24 cellular contexts compared by ENCODE assay signal in genomic region chr11:106353031-106353430, GRCh38.
"Had no signal": no experiment of that assay in that cellular context is flagged by ENCODE, and none has a peak within 500 bp of the region (broad histone marks: within the 10 kb centered on the region; RNA-seq: fewer than 3 reads in every experiment).

No MANE protein-coding gene starts in this region.

- H3K4me1 ChIP-seq: colonic mucosa, esophagus muscularis mucosa, esophagus squamous epithelium, foreskin keratinocyte, gastrocnemius medialis, gastroesophageal sphincter, heart left ventricle, heart right ventricle had no signal

- H3K9me3 ChIP-seq: colonic mucosa, esophagus muscularis mucosa, esophagus squamous epithelium, gastrocnemius medialis, gastroesophageal sphincter had no signal

- H3K4me3 ChIP-seq: colonic mucosa, coronary artery, dorsolateral prefrontal cortex, esophagus muscularis mucosa, esophagus squamous epithelium, gastrocnemius medialis, gastroesophageal sphincter, heart left ventricle, heart right ventricle had no signal

- H3K36me3 ChIP-seq: colonic mucosa, esophagus muscularis mucosa, esophagus squamous epithelium, gastrocnemius medialis, gastroesophageal sphincter, heart left ventricle, heart right ventricle had no signal

- H3K27ac ChIP-seq: colonic mucosa, coronary artery, dorsolateral prefrontal cortex, epithelial cell of prostate, esophagus muscularis mucosa, esophagus squamous epithelium, foreskin keratinocyte, gastrocnemius medialis, gastroesophageal sphincter, heart left ventricle, heart right ventricle had no signal

- DNase-seq: colonic mucosa; cortex of kidney; dermis blood vessel endothelial cell; dorsolateral prefrontal cortex; effector CD4-positive, alpha-beta T cell; effector CD8-positive, alpha-beta T cell; effector memory CD4-positive, alpha-beta T cell; effector memory CD8-positive, alpha-beta T cell; endodermal cell; erythroblast; esophagus squamous epithelium; foreskin fibroblast; foreskin keratinocyte; foreskin melanocyte; gastrocnemius medialis; glutamatergic neuron; head of caudate nucleus; heart left ventricle; heart right ventricle had no signal

- H3K27me3 ChIP-seq: colonic mucosa, dorsolateral prefrontal cortex, esophagus muscularis mucosa, esophagus squamous epithelium, foreskin keratinocyte, gastrocnemius medialis, gastroesophageal sphincter, heart left ventricle, heart right ventricle had no signal

- ATAC-seq: effector memory CD8-positive, alpha-beta T cell; esophagus mucosa; foreskin keratinocyte; gastrocnemius medialis; gastroesophageal sphincter; heart left ventricle; heart right ventricle had no signal
